8 cellular contexts compared by ENCODE assay signal in the genomic region with DNA sequence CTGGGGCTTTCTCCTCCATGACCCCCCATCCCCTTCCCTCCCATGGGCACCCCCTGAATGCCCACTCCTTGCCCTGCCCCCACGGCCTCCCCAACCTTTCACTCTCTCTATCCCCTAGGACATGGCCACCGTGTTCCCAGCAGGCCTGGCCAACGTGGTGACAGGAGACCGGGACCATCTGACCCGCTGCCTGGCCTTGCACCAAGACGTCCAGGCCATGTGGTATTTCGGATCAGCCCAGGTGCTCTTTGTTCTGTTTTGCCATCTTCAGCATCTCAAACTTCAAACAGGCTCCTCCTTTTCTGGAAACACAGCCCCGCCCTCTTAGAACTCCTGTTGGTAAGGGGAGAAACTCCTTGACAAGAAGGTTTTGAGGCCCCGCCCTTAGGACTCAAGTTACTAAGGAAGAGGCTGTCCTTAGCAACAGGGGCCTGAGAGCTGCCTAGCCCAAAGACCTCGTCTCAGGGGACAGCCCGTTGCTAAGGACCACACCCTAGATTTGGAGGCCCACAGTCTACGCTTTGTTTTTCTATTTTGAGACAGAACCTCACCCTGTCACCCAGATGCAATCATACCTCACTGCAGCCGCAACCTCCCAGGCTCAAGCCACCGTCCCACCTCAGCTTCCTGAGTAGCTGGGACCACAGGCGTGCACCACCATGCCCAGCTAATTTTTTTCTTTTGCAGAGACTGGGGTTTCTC. TPM values are rescaled to one million over a fixed set of nuclear protein-coding genes. Genes with fewer than 3 reads are reported as not detected.
DNase-seq lines count a peak whose midpoint lies in the region; ATAC-seq, FAIRE-seq and TF ChIP-seq lines count a peak whose summit lies in the region.

No MANE protein-coding gene starts in this region.

- H3K4me3 ChIP-seq in HEK293 (ENCODE audit: low read depth, low read length) (no peak overlapping the region), gastroesophageal sphincter (no peak overlapping the region), small intestine (ENCODE audit: low read depth in 1 of 2, low read length in 2 of 2) (no peak overlapping the region), MG63 (no peak overlapping the region)

- no peaks in the 10 kb centered on the region for H3K27me3 Mint-ChIP-seq in activated T-cell treated with anti-CD3 and anti-CD28 coated beads, Interleukin-2, amount 50 U/mL, for 24 hours

- H3K27ac ChIP-seq in HEK293 (ENCODE audit: extremely low read depth, low read depth, low read length) (peak overlapping the region; percentile 40; the same call in 1 of the 2 replicates), gastroesophageal sphincter (peak overlapping the region in 3 of 4 donors; percentile 65 to 82 (median 79)), small intestine (ENCODE audit: low read depth in 1 of 2, low read length in 1 of 2) (peak overlapping the region; percentile 34 to 59)

- CTCF ChIA-PET in HEK293 (lab: Yijun Ruan, JAX) = interaction anchor here (1.2 kb wide), 1 partner anchor 78 kb away, joined by 3 read pairs; no protein-coding TSS in a partner anchor

- FAIRE-seq in small intestine (lab: Jason Lieb, UNC) = no peak

- H3K27ac Mint-ChIP-seq in activated T-cell treated with anti-CD3 and anti-CD28 coated beads, Interleukin-2, amount 50 U/mL, for 24 hours = peak overlapping the region; percentile 95

- peaks cover 51% of the 10 kb centered on the region for H3K4me1 Mint-ChIP-seq in activated T-cell treated with anti-CD3 and anti-CD28 coated beads, Interleukin-2, amount 50 U/mL, for 24 hours (ENCODE audit: low read depth)

- DNase-seq in GM04503 (ENCODE audit: low read depth) (peak; percentile 42), NCI-H69 (lab: John Stamatoyannopoulos, UW) (peak; percentile 90), small intestine (peak; percentile 56), MG63 (no peak), cortex of kidney (lab: John Stamatoyannopoulos, UW) (no peak)
- DNase-seq in activated T-cell treated with anti-CD3 and anti-CD28 coated beads, Interleukin-2, amount 50 U/mL, for 24 hours = peak; percentile 72

- 0 out of 2 replicates have a peak, but pooled peaks cover 5% of the 10 kb centered on the region for H3K4me1 ChIP-seq in HEK293 (ENCODE audit: control insufficient read depth, insufficient read depth, low read length)
- peaks cover 0 to 27% (median 20%) of the 10 kb centered on the region in 3 donors for H3K4me1 ChIP-seq in gastroesophageal sphincter
- no peaks in the 10 kb centered on the region for H3K4me1 ChIP-seq in small intestine (ENCODE audit: control insufficient read depth in 2 of 2, insufficient read depth in 1 of 2, low read depth in 1 of 2, low read length in 1 of 2)

- H3K9me3 Mint-ChIP-seq in activated T-cell treated with anti-CD3 and anti-CD28 coated beads, Interleukin-2, amount 50 U/mL, for 24 hours = no peaks in the 10 kb centered on the region

- TF ChIP-seq CTCF in HEK293 (tag by site-specific recombination; IDR thresholded peaks at IDR 0.05) (no peak), gastroesophageal sphincter (IDR thresholded peaks at IDR 0.05) (no peak)

- WGBS in gastroesophageal sphincter (ENCODE audit: low coverage in 1 of 2), 2 donors = 43 to 52% methylated on average over 7 of the region's 15 CpGs
- 50 to 66% (median 63%) methylated on average over 15 of the region's 15 CpGs for WGBS in small intestine, 3 donors

- no peak for TF ChIP-seq POLR2A in gastroesophageal sphincter (IDR thresholded peaks at IDR 0.05)

- H3K36me3 ChIP-seq in HEK293 (ENCODE audit: control insufficient read depth in 2 of 2, insufficient read depth in 1 of 2, low read length in 2 of 2) (peaks cover 6 to 13% of the 10 kb centered on the region in 2 experiments; a peak in 2 of 3 replicates), gastroesophageal sphincter (peaks cover 0 to 62% of the 10 kb centered on the region in 2 donors), small intestine (ENCODE audit: control insufficient read depth in 2 of 2, insufficient read depth in 2 of 2, low read length in 2 of 2) (peaks cover 0 to 13% of the 10 kb centered on the region in 2 donors), MG63 (peaks cover 34% of the 10 kb centered on the region)

- TF ChIP-seq EP300 in gastroesophageal sphincter (IDR thresholded peaks at IDR 0.05) = no peak

- ATAC-seq in gastroesophageal sphincter = peak; percentile 93

- H3K9me3 ChIP-seq in HEK293 (ENCODE audit: control insufficient read depth, insufficient read depth, low read depth, low read length) (no peaks in the 10 kb centered on the region), gastroesophageal sphincter (no peaks in the 10 kb centered on the region), small intestine (ENCODE audit: control insufficient read depth, low read depth) (no peaks in the 10 kb centered on the region), MG63 (no peaks in the 10 kb centered on the region)

- H3K36me3 Mint-ChIP-seq in activated T-cell treated with anti-CD3 and anti-CD28 coated beads, Interleukin-2, amount 50 U/mL, for 24 hours (ENCODE audit: low read depth) = peaks cover 53% of the 10 kb centered on the region

- H3K4me3 Mint-ChIP-seq in activated T-cell treated with anti-CD3 and anti-CD28 coated beads, Interleukin-2, amount 50 U/mL, for 24 hours = peak overlapping the region; percentile 58

- no peaks in the 10 kb centered on the region for H3K27me3 ChIP-seq in gastroesophageal sphincter
- H3K27me3 ChIP-seq in small intestine (ENCODE audit: control insufficient read depth in 2 of 2, insufficient read depth in 2 of 2, low read length in 2 of 2) = no peaks in the 10 kb centered on the region
- no peaks in the 10 kb centered on the region for H3K27me3 ChIP-seq in MG63

- POLR2A ChIA-PET in HEK293 (lab: Yijun Ruan, JAX) = interaction anchor here (1.2 to 1.3 kb wide), 2 partner anchors 15 to 27 kb away, joined by 3 to 11 read pairs; a partner anchor contains a TSS

TF ChIP-seq in HEK293, 187 proteins besides CTCF, POLR2A, EP300 and RAD21 (continues in another document):
- TF ChIP-seq REPIN1 (tag by site-specific recombination; IDR thresholded peaks at IDR 0.05; ENCODE audit: low read depth) (no peak), ZNF544 (tag by site-specific recombination; IDR thresholded peaks at IDR 0.05) (no peak), SALL2 (tag by site-specific recombination; IDR thresholded peaks at IDR 0.05; ENCODE audit: borderline replicate concordance) (no peak), SCRT1 (tag by site-specific recombination; IDR thresholded peaks at IDR 0.05; ENCODE audit: borderline replicate concordance) (0 out of 2 replicates have a peak, but pooled peaks have one; percentile 26)
- TF ChIP-seq, protein P1, sequence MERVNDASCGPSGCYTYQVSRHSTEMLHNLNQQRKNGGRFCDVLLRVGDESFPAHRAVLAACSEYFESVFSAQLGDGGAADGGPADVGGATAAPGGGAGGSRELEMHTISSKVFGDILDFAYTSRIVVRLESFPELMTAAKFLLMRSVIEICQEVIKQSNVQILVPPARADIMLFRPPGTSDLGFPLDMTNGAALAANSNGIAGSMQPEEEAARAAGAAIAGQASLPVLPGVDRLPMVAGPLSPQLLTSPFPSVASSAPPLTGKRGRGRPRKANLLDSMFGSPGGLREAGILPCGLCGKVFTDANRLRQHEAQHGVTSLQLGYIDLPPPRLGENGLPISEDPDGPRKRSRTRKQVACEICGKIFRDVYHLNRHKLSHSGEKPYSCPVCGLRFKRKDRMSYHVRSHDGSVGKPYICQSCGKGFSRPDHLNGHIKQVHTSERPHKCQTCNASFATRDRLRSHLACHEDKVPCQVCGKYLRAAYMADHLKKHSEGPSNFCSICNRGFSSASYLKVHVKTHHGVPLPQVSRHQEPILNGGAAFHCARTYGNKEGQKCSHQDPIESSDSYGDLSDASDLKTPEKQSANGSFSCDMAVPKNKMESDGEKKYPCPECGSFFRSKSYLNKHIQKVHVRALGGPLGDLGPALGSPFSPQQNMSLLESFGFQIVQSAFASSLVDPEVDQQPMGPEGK (tag by site-specific recombination; IDR thresholded peaks at IDR 0.05) = peak; percentile 33; the same call in 1 of the 2 replicates
- TF ChIP-seq, protein P2, sequence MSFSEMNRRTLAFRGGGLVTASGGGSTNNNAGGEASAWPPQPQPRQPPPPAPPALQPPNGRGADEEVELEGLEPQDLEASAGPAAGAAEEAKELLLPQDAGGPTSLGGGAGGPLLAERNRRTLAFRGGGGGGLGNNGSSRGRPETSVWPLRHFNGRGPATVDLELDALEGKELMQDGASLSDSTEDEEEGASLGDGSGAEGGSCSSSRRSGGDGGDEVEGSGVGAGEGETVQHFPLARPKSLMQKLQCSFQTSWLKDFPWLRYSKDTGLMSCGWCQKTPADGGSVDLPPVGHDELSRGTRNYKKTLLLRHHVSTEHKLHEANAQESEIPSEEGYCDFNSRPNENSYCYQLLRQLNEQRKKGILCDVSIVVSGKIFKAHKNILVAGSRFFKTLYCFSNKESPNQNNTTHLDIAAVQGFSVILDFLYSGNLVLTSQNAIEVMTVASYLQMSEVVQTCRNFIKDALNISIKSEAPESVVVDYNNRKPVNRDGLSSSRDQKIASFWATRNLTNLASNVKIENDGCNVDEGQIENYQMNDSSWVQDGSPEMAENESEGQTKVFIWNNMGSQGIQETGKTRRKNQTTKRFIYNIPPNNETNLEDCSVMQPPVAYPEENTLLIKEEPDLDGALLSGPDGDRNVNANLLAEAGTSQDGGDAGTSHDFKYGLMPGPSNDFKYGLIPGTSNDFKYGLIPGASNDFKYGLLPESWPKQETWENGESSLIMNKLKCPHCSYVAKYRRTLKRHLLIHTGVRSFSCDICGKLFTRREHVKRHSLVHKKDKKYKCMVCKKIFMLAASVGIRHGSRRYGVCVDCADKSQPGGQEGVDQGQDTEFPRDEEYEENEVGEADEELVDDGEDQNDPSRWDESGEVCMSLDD (tag by site-specific recombination; IDR thresholded peaks at IDR 0.05) = 0 out of 2 replicates have a peak, but pooled peaks have one; percentile 29

RNA-seq across cellular contexts. Expression of a gene that starts 5.1 kb away (rescaled TPM):
- 10 to 100 TPM in 1 of 4 donors, 1 to 10 TPM in 3; 3.1 to 21.0 (median 7.6) TPM for total RNA-seq in gastroesophageal sphincter
- polyA plus RNA-seq in small intestine = 1 to 10 TPM; 7.8 to 10.0 (median 8.6) TPM
- 0.25 and 5.0 TPM in 2 replicates for total RNA-seq in MG63 (2014; rRNA removed; shearing (Covaris generic); ENCODE audit: low replicate concordance)

RNA-seq across cellular contexts. Expression of a gene that starts 15.9 kb away (rescaled TPM):
- 10 to 100 TPM; 11.8 to 34.4 (median 22.2) TPM for total RNA-seq in gastroesophageal sphincter
- polyA plus RNA-seq in small intestine = 100 to 1,000 TPM in 2 of 3 donors, 10 to 100 TPM in 1; 59.4 to 130 (median 108) TPM
- 86.4 and 89.0 TPM in 2 replicates for total RNA-seq in MG63 (2014; rRNA removed; shearing (Covaris generic); ENCODE audit: low replicate concordance)

RNA-seq across cellular contexts. Expression of a gene that starts 17.3 kb away (rescaled TPM):
- total RNA-seq in gastroesophageal sphincter = 10 to 100 TPM; 67.2 to 82.4 (median 72.5) TPM
- 100 to 1,000 TPM in 1 of 3 donors, 10 to 100 TPM in 2; 87.7 to 115 (median 91.6) TPM for polyA plus RNA-seq in small intestine
- total RNA-seq in MG63 (2014; rRNA removed; shearing (Covaris generic); ENCODE audit: low replicate concordance) = 121 and 144 TPM in 2 replicates

RNA-seq across cellular contexts. Expression of a gene that starts 18.5 kb away (rescaled TPM):
- total RNA-seq in gastroesophageal sphincter = 1,000 to 10,000 TPM; 1,269 to 3,399 (median 2,205) TPM
- polyA plus RNA-seq in small intestine = 1,000 to 10,000 TPM; 2,350 to 5,026 (median 4,251) TPM
- 1,730 and 3,823 TPM in 2 replicates for total RNA-seq in MG63 (2014; rRNA removed; shearing (Covaris generic); ENCODE audit: low replicate concordance)

RNA-seq across cellular contexts. Expression of a gene that starts 27.3 kb away (rescaled TPM):
- total RNA-seq in gastroesophageal sphincter = 1,000 to 10,000 TPM; 2,443 to 5,156 (median 3,385) TPM
- polyA plus RNA-seq in small intestine = 1,000 to 10,000 TPM; 2,854 to 5,067 (median 5,025) TPM
- 2,408 and 3,564 TPM in 2 replicates for total RNA-seq in MG63 (2014; rRNA removed; shearing (Covaris generic); ENCODE audit: low replicate concordance)

Comparison
In these comparisons a context has a peak if more than half of its experiments do, and no peak if none do; other contexts are left out.
1. DNase-seq: peak in GM04503 (single experiment), NCI-H69 (single experiment), activated T-cell treated with anti-CD3 and anti-CD28 coated beads, Interleukin-2, amount 50 U/mL, for 24 hours (single experiment) and small intestine (single experiment); none in MG63 (single experiment) and cortex of kidney (single experiment).
2. Peak in every context shown above with its lines, with median percentiles within 50 percentile points of each other: H3K27ac ChIP-seq.